In the genomic region with DNA sequence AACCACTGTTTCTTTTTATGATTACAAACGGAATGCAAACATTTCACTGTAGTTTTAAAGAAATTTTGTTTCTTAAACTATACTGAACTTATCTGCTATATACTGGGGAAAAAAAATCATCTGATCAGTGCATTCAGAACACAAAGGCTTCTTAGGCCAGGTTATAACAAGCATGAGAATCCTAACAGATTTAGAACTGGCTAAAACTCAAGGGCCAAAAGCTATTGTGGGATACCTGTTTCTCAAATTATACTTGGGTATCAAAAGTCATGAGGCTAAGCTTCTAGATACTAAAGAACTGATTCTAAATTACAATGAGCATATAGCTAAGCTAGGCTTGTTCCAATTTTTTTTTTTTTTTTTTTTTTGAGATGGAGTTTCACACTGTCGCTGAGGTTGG, we compare ENCODE assay signal across 29 cellular contexts. TPM values are rescaled to one million over a fixed set of nuclear protein-coding genes. Genes with fewer than 3 reads are reported as not detected.
DNase-seq lines count a peak whose midpoint lies in the region; ATAC-seq and TF ChIP-seq lines count a peak whose summit lies in the region.
"Had no signal": no experiment of that assay in that cellular context is flagged by ENCODE, and none has a peak within 500 bp of the region (broad histone marks: within the 10 kb centered on the region; RNA-seq: fewer than 3 reads in every experiment).

No MANE protein-coding gene starts in this region.

- no peaks in the 10 kb centered on the region for H3K4me1 Mint-ChIP-seq in activated naive CD4-positive, alpha-beta T cell treated with anti-CD3 and anti-CD28 coated beads, Interleukin-2, amount 10 ng/mL, durations not matched to agents 7 days and 5 days
- H3K4me1 Mint-ChIP-seq in activated naive CD4-positive, alpha-beta T cell treated with anti-CD3 and anti-CD28 coated beads for 36 hours (ENCODE audit: low read depth) = no peaks in the 10 kb centered on the region
- no peaks in the 10 kb centered on the region for H3K4me1 Mint-ChIP-seq in GM23338
- H3K4me1 Mint-ChIP-seq in central memory CD8-positive, alpha-beta T cell = peaks cover 8% of the 10 kb centered on the region

- H3K36me3 Mint-ChIP-seq in activated naive CD4-positive, alpha-beta T cell treated with anti-CD3 and anti-CD28 coated beads, Interleukin-2, amount 10 ng/mL, durations not matched to agents 7 days and 5 days = peaks cover 57% of the 10 kb centered on the region
- H3K36me3 Mint-ChIP-seq in activated naive CD4-positive, alpha-beta T cell treated with anti-CD3 and anti-CD28 coated beads for 36 hours (ENCODE audit: low read depth) = peaks cover 45% of the 10 kb centered on the region
- H3K36me3 Mint-ChIP-seq in GM23338 (ENCODE audit: low read depth) = peaks cover 77% of the 10 kb centered on the region
- peaks cover 75% of the 10 kb centered on the region for H3K36me3 Mint-ChIP-seq in central memory CD8-positive, alpha-beta T cell (ENCODE audit: insufficient read depth)

- TF ChIP-seq CTCF in GM23338 (conservative IDR thresholded peaks at IDR 0.05; ENCODE audit: low read depth in 2 of 2) (no peak), gastrocnemius medialis (IDR thresholded peaks at IDR 0.05 in 4 of 5, conservative IDR thresholded peaks at IDR 0.05 in 1 of 5) (no peak)

- H3F3A ChIP-seq in GM23338 (replicated peaks; ENCODE audit: low read depth) = 0 out of 2 replicates have a peak, but pooled peaks cover 5% of the 10 kb centered on the region

- H3K27me3 ChIP-seq in GM23338 (ENCODE audit: insufficient read depth) (no peaks in the 10 kb centered on the region), gastrocnemius medialis (no peaks in the 10 kb centered on the region)
- H3K27me3 ChIP-seq: BLaER1, SJSA1 had no signal

- H3K27ac Mint-ChIP-seq in activated naive CD4-positive, alpha-beta T cell treated with anti-CD3 and anti-CD28 coated beads, Interleukin-2, amount 10 ng/mL, durations not matched to agents 7 days and 5 days = peak overlapping the region; percentile 19
- no peak overlapping the region for H3K27ac Mint-ChIP-seq in activated naive CD4-positive, alpha-beta T cell treated with anti-CD3 and anti-CD28 coated beads for 36 hours
- no peak overlapping the region; the same call in 1 of the 2 replicates for H3K27ac Mint-ChIP-seq in GM23338
- H3K27ac Mint-ChIP-seq in central memory CD8-positive, alpha-beta T cell (ENCODE audit: low read depth) = peak overlapping the region; percentile 19
- H3K27ac Mint-ChIP-seq: CD4-positive, CD25-positive, alpha-beta regulatory T cell; HFFc6 had no signal

- no peaks in the 10 kb centered on the region for H3K27me3 Mint-ChIP-seq in activated naive CD4-positive, alpha-beta T cell treated with anti-CD3 and anti-CD28 coated beads, Interleukin-2, amount 10 ng/mL, durations not matched to agents 7 days and 5 days
- H3K27me3 Mint-ChIP-seq in activated naive CD4-positive, alpha-beta T cell treated with anti-CD3 and anti-CD28 coated beads for 36 hours (ENCODE audit: low read depth) = no peaks in the 10 kb centered on the region
- peaks cover 1% of the 10 kb centered on the region for H3K27me3 Mint-ChIP-seq in GM23338 (ENCODE audit: insufficient read depth, low read depth, poor library complexity)
- no peaks in the 10 kb centered on the region for H3K27me3 Mint-ChIP-seq in central memory CD8-positive, alpha-beta T cell
- H3K27me3 Mint-ChIP-seq: CD4-positive, CD25-positive, alpha-beta regulatory T cell had no signal

- no peak overlapping the region for H3K4me2 ChIP-seq in GM23338
- H3K4me2 ChIP-seq: BLaER1, PC-9 had no signal

- H3K4me3 ChIP-seq in GM23338 (no peak overlapping the region), gastrocnemius medialis (no peak overlapping the region)
- H3K4me3 ChIP-seq: BLaER1, GM23248, HAP-1, PC-9, SJSA1 had no signal

- no peak for DNase-seq in activated naive CD4-positive, alpha-beta T cell treated with anti-CD3 and anti-CD28 coated beads, Interleukin-2, amount 10 ng/mL, durations not matched to agents 7 days and 5 days
- no peak for DNase-seq in activated naive CD4-positive, alpha-beta T cell treated with anti-CD3 and anti-CD28 coated beads for 36 hours
- DNase-seq in GM23338 (ENCODE audit: low spot score) (no peak), gastrocnemius medialis (no peak), NCI-H1436 treated with DMSO at 0.1 percent for 48 hours (lab: John Stamatoyannopoulos, UW) (no peak)
- DNase-seq in central memory CD8-positive, alpha-beta T cell (ENCODE audit: low spot score in 2 of 2) = no peak
- DNase-seq: CD4-positive, CD25-positive, alpha-beta regulatory T cell; COR-L47; DMS53; GM23248; HFFc6; IMR-90; KG1; MM.1S; NCI-H1694; NCI-H2029 treated with DMSO at 0.1 percent for 48 hours; NCI-H2227 treated with DMSO at 0.1 percent for 48 hours; NCI-H526 treated with DMSO at 0.1 percent for 48 hours; PC-9 had no signal

- no peaks in the 10 kb centered on the region; the same call in 1 of the 2 replicates for H3K79me2 ChIP-seq in GM23338 (replicated peaks; ENCODE audit: insufficient read depth)

- 0 out of 2 replicates have a peak, but pooled peaks cover 6% of the 10 kb centered on the region for H4K20me1 ChIP-seq in GM23338 (replicated peaks; ENCODE audit: insufficient read depth)

- no peak overlapping the region for H2AFZ ChIP-seq in GM23338
- H2AFZ ChIP-seq: GM23248, PC-9 had no signal

- no peaks in the 10 kb centered on the region for H3K9me3 ChIP-seq in gastrocnemius medialis
- H3K9me3 ChIP-seq: BLaER1, HAP-1, SJSA1 had no signal

- no peak for ATAC-seq in GM23338
- no peak for ATAC-seq in central memory CD8-positive, alpha-beta T cell (replicated peaks; ENCODE audit: extremely low read depth, poor library complexity, severe bottlenecking)
- ATAC-seq in gastrocnemius medialis = peak; percentile 69 to 88
- ATAC-seq in GM18511 (IDR thresholded peaks at IDR 0.05; ENCODE audit: unreplicated experiment) = no peak
- ATAC-seq: Right ventricle myocardium inferior had no signal

- TF ChIP-seq POLR2A in gastrocnemius medialis (IDR thresholded peaks at IDR 0.05) = no peak

- H3K9me3 Mint-ChIP-seq in activated naive CD4-positive, alpha-beta T cell treated with anti-CD3 and anti-CD28 coated beads, Interleukin-2, amount 10 ng/mL, durations not matched to agents 7 days and 5 days = no peaks in the 10 kb centered on the region
- no peaks in the 10 kb centered on the region for H3K9me3 Mint-ChIP-seq in activated naive CD4-positive, alpha-beta T cell treated with anti-CD3 and anti-CD28 coated beads for 36 hours
- no peaks in the 10 kb centered on the region for H3K9me3 Mint-ChIP-seq in GM23338
- no peaks in the 10 kb centered on the region for H3K9me3 Mint-ChIP-seq in central memory CD8-positive, alpha-beta T cell
- H3K9me3 Mint-ChIP-seq: CD4-positive, CD25-positive, alpha-beta regulatory T cell; HFFc6 had no signal

- H3K9me2 ChIP-seq in GM23338 (ENCODE audit: insufficient read depth) = no peaks in the 10 kb centered on the region

- intact Hi-C loops in activated naive CD4-positive, alpha-beta T cell treated with anti-CD3 and anti-CD28 coated beads for 36 hours (cut with micrococcal nuclease) = loop anchor here (10.0 kb wide), 1 partner anchor 54 kb away; no protein-coding TSS in a partner anchor
- intact Hi-C loops in gastrocnemius medialis (cut with DNase I; ENCODE audit: low total_unique reads) = no loop called here

- in situ Hi-C loops in gastrocnemius medialis (cut with MboI; ENCODE audit: low sequenced_read_pairs in 4 of 4) = no loop called here

- no peak overlapping the region for H3K4me3 Mint-ChIP-seq in activated naive CD4-positive, alpha-beta T cell treated with anti-CD3 and anti-CD28 coated beads, Interleukin-2, amount 10 ng/mL, durations not matched to agents 7 days and 5 days
- no peak overlapping the region for H3K4me3 Mint-ChIP-seq in activated naive CD4-positive, alpha-beta T cell treated with anti-CD3 and anti-CD28 coated beads for 36 hours
- H3K4me3 Mint-ChIP-seq in GM23338 = no peak overlapping the region
- no peak overlapping the region for H3K4me3 Mint-ChIP-seq in central memory CD8-positive, alpha-beta T cell
- H3K4me3 Mint-ChIP-seq: CD4-positive, CD25-positive, alpha-beta regulatory T cell; HFFc6 had no signal

- H3K36me3 ChIP-seq in GM23338 (ENCODE audit: insufficient read depth) = peaks cover 85% of the 10 kb centered on the region
- peaks cover 2 to 68% of the 10 kb centered on the region in 2 donors for H3K36me3 ChIP-seq in gastrocnemius medialis

- CTCF ChIA-PET in activated naive CD4-positive, alpha-beta T cell treated with anti-CD3 and anti-CD28 coated beads, Interleukin-2, amount 10 ng/mL, durations not matched to agents 7 days and 5 days (lab: Charles Lee) = interaction anchor here (0.9 kb wide), 1 partner anchor 108 kb away, joined by 4 read pairs; no protein-coding TSS in a partner anchor
- CTCF ChIA-PET in activated naive CD4-positive, alpha-beta T cell treated with anti-CD3 and anti-CD28 coated beads for 36 hours (lab: Charles Lee) = interaction anchor here (0.5 to 1.2 kb wide), 5 partner anchors 10 to 152 kb away, joined by 3 to 4 read pairs (median 3); no protein-coding TSS in a partner anchor

- H3K4me1 ChIP-seq in GM23338 (ENCODE audit: insufficient read depth) (no peaks in the 10 kb centered on the region), gastrocnemius medialis (peaks cover 21 to 28% of the 10 kb centered on the region in 2 donors)
- H3K4me1 ChIP-seq: BLaER1, HAP-1, SJSA1 had no signal

- H3K27ac ChIP-seq in GM23338 (ENCODE audit: low read depth) (peak overlapping the region; percentile 21; the same call in 1 of the 2 replicates), gastrocnemius medialis (peak overlapping the region; percentile 68 to 88 (median 75))
- H3K27ac ChIP-seq: BLaER1, GM23248, PC-9, SJSA1 had no signal

TF ChIP-seq in GM23338, 12 proteins besides CTCF, POLR2A, EP300 and RAD21 (continues in another document):
- TF ChIP-seq POLR2AphosphoS5 (IDR thresholded peaks at IDR 0.05; ENCODE audit: low read depth) = no peak

RNA-seq across cellular contexts. Expression of a gene that starts 29.7 kb away (rescaled TPM):
- under 1 TPM; 0.26 to 0.44 TPM for total RNA-seq in activated naive CD4-positive, alpha-beta T cell treated with anti-CD3 and anti-CD28 coated beads for 36 hours
- 0.58 and 1.5 TPM in 2 replicates for total RNA-seq in GM23338 (2014; rRNA removed; shearing (Covaris generic))
- polyA plus RNA-seq in GM23338 (2016; fragmentation: Nextera tagmentation; extraction: Ambion mirVana) = 0.40 and 0.45 TPM in 2 replicates
- 1 to 10 TPM in 1 of 4 donors, under 1 TPM in 1, not detected in 2; 0.24 to 3.3 TPM for total RNA-seq in gastrocnemius medialis

RNA-seq across cellular contexts. Expression of a gene that starts 56.0 kb away (rescaled TPM):
- total RNA-seq in activated naive CD4-positive, alpha-beta T cell treated with anti-CD3 and anti-CD28 coated beads for 36 hours = not detected
- not detected in 2 replicates for total RNA-seq in GM23338 (2014; rRNA removed; shearing (Covaris generic))
- not detected in 2 replicates for polyA plus RNA-seq in GM23338 (2016; fragmentation: Nextera tagmentation; extraction: Ambion mirVana)
- total RNA-seq in gastrocnemius medialis = 10 to 100 TPM; 23.2 to 94.9 (median 41.7) TPM
- total RNA-seq: CD4-positive, CD25-positive, alpha-beta regulatory T cell; Daoy; G401; GM23248; HFFc6; IMR-90; NCI-H460; PC-9; RPMI7951; SJSA1 had no signal
- polyA plus RNA-seq: AG04450; CD4-positive, CD25-positive, alpha-beta regulatory T cell; GM23248; IMR-90 had no signal

RNA-seq across cellular contexts. Expression of a gene that starts 59.1 kb away (rescaled TPM):
- not detected for total RNA-seq in activated naive CD4-positive, alpha-beta T cell treated with anti-CD3 and anti-CD28 coated beads for 36 hours
- 9.0 and 12.9 TPM in 2 replicates for total RNA-seq in GM23338 (2014; rRNA removed; shearing (Covaris generic))
- polyA plus RNA-seq in GM23338 (2016; fragmentation: Nextera tagmentation; extraction: Ambion mirVana) = 6.4 and 8.0 TPM in 2 replicates
- 1 to 10 TPM; 1.1 to 8.5 (median 2.2) TPM for total RNA-seq in gastrocnemius medialis
- total RNA-seq: CD4-positive, CD25-positive, alpha-beta regulatory T cell; GM23248; HFFc6; IMR-90; NCI-H460; PC-9; RPMI7951; SJSA1 had no signal
- polyA plus RNA-seq: CD4-positive, CD25-positive, alpha-beta regulatory T cell; IMR-90 had no signal

Comparison
In these comparisons a context has a peak if more than half of its experiments do, and no peak if none do; other contexts are left out.
1. H3K27ac Mint-ChIP-seq: peak in activated naive CD4-positive, alpha-beta T cell treated with anti-CD3 and anti-CD28 coated beads, Interleukin-2, amount 10 ng/mL, durations not matched to agents 7 days and 5 days (single experiment) and central memory CD8-positive, alpha-beta T cell (single experiment); none in activated naive CD4-positive, alpha-beta T cell treated with anti-CD3 and anti-CD28 coated beads for 36 hours (single experiment) and GM23338 (single experiment).
2. ATAC-seq: peak in gastrocnemius medialis (2 of 2); none in GM23338 (single experiment), central memory CD8-positive, alpha-beta T cell (single experiment) and GM18511 (single experiment).
3. RNA of a gene that starts 56.0 kb away (total RNA-seq): 23.2 to 94.9 TPM in gastrocnemius medialis; not detected in activated naive CD4-positive, alpha-beta T cell treated with anti-CD3 and anti-CD28 coated beads for 36 hours and not detected in GM23338; every median in the first group is over 10 times any median in the second.